ENCODE assay signal across 8 cellular contexts in genomic region chr15:98866503-98866902, GRCh38.
DNase-seq lines count a peak whose midpoint lies in the region; ATAC-seq and TF ChIP-seq lines count a peak whose summit lies in the region.

No MANE protein-coding gene starts in this region.

- no peak for TF ChIP-seq CTCF in transverse colon (IDR thresholded peaks at IDR 0.05)

- CTCF ChIA-PET in HEK293T (lab: Yijun Ruan, JAX): interaction anchor here (0.7 to 1.0 kb wide), 3 partner anchors 10 to 16 kb away, joined by 4 to 7 read pairs (median 4); no protein-coding TSS in a partner anchor

- peak overlapping the region; percentile 83 for H3K4me3 Mint-ChIP-seq in activated naive CD8-positive, alpha-beta T cell treated with anti-CD3 and anti-CD28 coated beads, Interleukin-2, amount 50 U/mL, for 24 hours

- no peaks in the 10 kb centered on the region for H3K9me3 ChIP-seq in transverse colon

- in situ Hi-C loops in transverse colon (cut with MboI; ENCODE audit: low pct_ligation_motif_present in 1 of 4, low pct_unique_long_range_greater_than_20kb in 1 of 4, low sequenced_read_pairs in 3 of 4): no loop called here

- TF ChIP-seq POLR2A in transverse colon (IDR thresholded peaks at IDR 0.05): no peak

- intact Hi-C loops in transverse colon (cut with DNase I; ENCODE audit: low total_unique reads): no loop called here

- peaks cover 11% of the 10 kb centered on the region for H3K4me1 Mint-ChIP-seq in activated naive CD8-positive, alpha-beta T cell treated with anti-CD3 and anti-CD28 coated beads, Interleukin-2, amount 50 U/mL, for 24 hours

- H3K4me1 ChIP-seq in transverse colon: peaks cover 0 to 12% (median 0%) of the 10 kb centered on the region in 4 donors

- DNase-seq in AG08395 (ENCODE audit: low spot score) (peak; percentile 65), HEK293T (ENCODE audit: extremely low spot score) (no peak), left kidney (ENCODE audit: low read depth, low spot score) (peak; percentile 35), transverse colon (no peak), NOMO-1 treated with DMSO at 0.1 percent for 48 hours (lab: John Stamatoyannopoulos, UW; ENCODE audit: unreplicated experiment) (no peak), T-helper 9 cell (no peak), GDM1 (lab: John Stamatoyannopoulos, UW) (no peak)
- DNase-seq in activated naive CD8-positive, alpha-beta T cell treated with anti-CD3 and anti-CD28 coated beads, Interleukin-2, amount 50 U/mL, for 24 hours: no peak

- H3K36me3 Mint-ChIP-seq in activated naive CD8-positive, alpha-beta T cell treated with anti-CD3 and anti-CD28 coated beads, Interleukin-2, amount 50 U/mL, for 24 hours (ENCODE audit: low read depth): no peaks in the 10 kb centered on the region

- H3K36me3 ChIP-seq in transverse colon: no peaks in the 10 kb centered on the region

- no peak for TF ChIP-seq EP300 in transverse colon (IDR thresholded peaks at IDR 0.05; ENCODE audit: low read depth)

- H3K4me3 ChIP-seq in transverse colon: peak overlapping the region in 3 of 4 donors; percentile 24 to 55 (median 31)

- H3K27ac Mint-ChIP-seq in activated naive CD8-positive, alpha-beta T cell treated with anti-CD3 and anti-CD28 coated beads, Interleukin-2, amount 50 U/mL, for 24 hours: peak overlapping the region; percentile 91

- POLR2A ChIA-PET in HEK293T (lab: Yijun Ruan, JAX): interaction anchor here (0.7 to 1.4 kb wide), 7 partner anchors 12 to 196 kb away, joined by 3 to 9 read pairs (median 4); no protein-coding TSS in a partner anchor

- peaks cover 3% of the 10 kb centered on the region for H3K9me3 Mint-ChIP-seq in activated naive CD8-positive, alpha-beta T cell treated with anti-CD3 and anti-CD28 coated beads, Interleukin-2, amount 50 U/mL, for 24 hours

- H3K27me3 Mint-ChIP-seq in activated naive CD8-positive, alpha-beta T cell treated with anti-CD3 and anti-CD28 coated beads, Interleukin-2, amount 50 U/mL, for 24 hours: no peaks in the 10 kb centered on the region

- WGBS in transverse colon (ENCODE audit: low coverage in 1 of 2), 2 donors: 45 to 51% methylated on average over 11 of the region's 11 CpGs

- H3K27ac ChIP-seq in transverse colon: peak overlapping the region; percentile 77 to 80 (median 79)

- ATAC-seq in activated naive CD8-positive, alpha-beta T cell treated with anti-CD3 and anti-CD28 coated beads, Interleukin-2, amount 50 U/mL, for 24 hours: no peak

- no peaks in the 10 kb centered on the region for H3K27me3 ChIP-seq in transverse colon

TF ChIP-seq in HEK293T, 16 proteins besides CTCF, POLR2A, EP300 and RAD21:
- TF ChIP-seq PKNOX1 (IDR thresholded peaks at IDR 0.05): peak; percentile 37; the same call in 1 of the 2 replicates
- no peak for TF ChIP-seq LEF1 (IDR thresholded peaks at IDR 0.05; ENCODE audit: borderline replicate concordance)
- no peak for TF ChIP-seq BHLHE40 (IDR thresholded peaks at IDR 0.05; ENCODE audit: borderline replicate concordance)
- no peak for TF ChIP-seq FOXM1 (IDR thresholded peaks at IDR 0.05; ENCODE audit: borderline replicate concordance)
- no peak for TF ChIP-seq HDGF (IDR thresholded peaks at IDR 0.05; ENCODE audit: borderline replicate concordance)
TF ChIP-seq in HEK293T: peak in this region for 1.

Comparison
In these comparisons a context has a peak if more than half of its experiments do, and no peak if none do; other contexts are left out.
1. DNase-seq: peak in AG08395 (single experiment) and left kidney (single experiment); none in HEK293T (single experiment), activated naive CD8-positive, alpha-beta T cell treated with anti-CD3 and anti-CD28 coated beads, Interleukin-2, amount 50 U/mL, for 24 hours (single experiment), transverse colon (single experiment), NOMO-1 treated with DMSO at 0.1 percent for 48 hours (single experiment), T-helper 9 cell (single experiment) and GDM1 (single experiment).